ENCODE assay signal across 8 cellular contexts in the genomic region with DNA sequence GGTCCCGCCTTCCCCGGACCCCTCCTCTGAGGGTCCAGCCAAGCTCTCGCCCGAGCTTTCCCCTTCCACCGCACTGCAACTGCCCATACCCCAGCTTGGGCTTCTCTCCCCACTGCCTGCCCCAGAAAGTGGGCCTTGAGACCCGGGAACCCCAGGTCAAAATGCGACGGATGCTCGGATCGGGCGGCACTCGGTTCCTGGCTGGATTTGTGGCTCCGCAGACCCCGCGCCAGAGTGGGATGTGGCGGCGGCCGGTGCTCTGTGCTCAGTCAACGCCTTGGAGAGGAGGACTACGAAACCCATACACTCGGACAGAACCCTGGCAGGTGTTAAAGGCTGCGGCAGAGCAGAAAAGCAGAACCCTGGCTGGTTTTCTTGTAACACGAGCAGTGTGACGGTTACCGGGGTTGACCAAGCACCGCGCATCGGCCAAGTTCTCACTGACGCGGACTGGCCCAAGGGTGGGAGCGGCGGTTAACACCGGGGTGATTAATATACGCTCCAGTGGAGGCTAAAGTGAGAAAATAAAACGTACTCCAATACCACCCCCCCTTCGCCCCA. TPM values are rescaled to one million over a fixed set of nuclear protein-coding genes. Genes with fewer than 3 reads are reported as not detected.
DNase-seq lines count a peak whose midpoint lies in the region; ATAC-seq, FAIRE-seq and TF ChIP-seq lines count a peak whose summit lies in the region.

No MANE protein-coding gene starts in this region.

- H3K36me3 ChIP-seq in psoas muscle (ENCODE audit: insufficient read depth in 1 of 2, low read depth in 1 of 2) = no peaks in the 10 kb centered on the region
- H3K36me3 ChIP-seq in Karpas-422 (ENCODE audit: insufficient read depth, low read length) = no peaks in the 10 kb centered on the region

- ATAC-seq in psoas muscle (no peak), HG03469 (IDR thresholded peaks at IDR 0.05; ENCODE audit: unreplicated experiment) (no peak)

- H3K27me3 ChIP-seq in psoas muscle (ENCODE audit: insufficient read depth in 3 of 3, low read length in 2 of 3) (peaks cover 6 to 54% (median 9%) of the 10 kb centered on the region in 3 donors), Karpas-422 (ENCODE audit: low read length) (0 out of 2 replicates have a peak, but pooled peaks cover 3% of the 10 kb centered on the region)

- H3K4me1 ChIP-seq in psoas muscle (no peaks in the 10 kb centered on the region), Karpas-422 (ENCODE audit: low read length) (no peaks in the 10 kb centered on the region)

- no peak overlapping the region for H2AFZ ChIP-seq in Karpas-422 (ENCODE audit: low read length)

- H3K4me3 ChIP-seq in psoas muscle (peak overlapping the region; percentile 66), Karpas-422 (ENCODE audit: low read length) (no peak overlapping the region)

- H3K79me2 ChIP-seq in Karpas-422 (ENCODE audit: low read length) = no peaks in the 10 kb centered on the region

- peak; percentile 80 for FAIRE-seq in GM12892 (lab: Jason Lieb, UNC)

- H3K9me3 ChIP-seq in psoas muscle (no peaks in the 10 kb centered on the region), Karpas-422 (ENCODE audit: low read length) (no peaks in the 10 kb centered on the region)

- WGBS in psoas muscle, 3 donors = 25 to 33% (median 29%) methylated on average over 36 of the region's 36 CpGs

- DNase-seq in GM12892 (ENCODE audit: insufficient read length) = peak; percentile 22
- peak; percentile 69 for DNase-seq in NOMO-1 treated with DMSO at 0.1 percent for 48 hours (lab: John Stamatoyannopoulos, UW; ENCODE audit: unreplicated experiment)
- peak; percentile 25 for DNase-seq in germinal center (ENCODE audit: low spot score)
- DNase-seq in psoas muscle = peak in 1 of 2 donors; percentile 25
- no peak for DNase-seq in stimulated activated CD4-positive, alpha-beta T cell treated with anti-CD3 and anti-CD28 coated beads, Interleukin-12 subunit alpha, Interleukin-12 subunit beta, amount 100 ng/mL, for 4 hours
- no peak for DNase-seq in Karpas-422
- no peak for DNase-seq in NCI-H2107 (lab: John Stamatoyannopoulos, UW)

- no peaks in the 10 kb centered on the region for H3K9me2 ChIP-seq in Karpas-422 (replicated peaks; ENCODE audit: insufficient read depth, low read length)

- no peaks in the 10 kb centered on the region for H4K20me1 ChIP-seq in Karpas-422 (ENCODE audit: insufficient read depth, low read depth, low read length)

- intact Hi-C loops in psoas muscle (cut with DNase I) = no loop called here

- TF ChIP-seq POLR2A in GM12892 (IDR thresholded peaks at IDR 0.05; ENCODE audit: low read depth, low read length) = no peak

- TF ChIP-seq CTCF in psoas muscle (IDR thresholded peaks at IDR 0.05) = no peak

- no peak overlapping the region for H3K4me2 ChIP-seq in Karpas-422 (ENCODE audit: low read depth, low read length, poor library complexity, severe bottlenecking)

- no peak overlapping the region for H3K27ac ChIP-seq in psoas muscle
- H3K27ac ChIP-seq in Karpas-422 (ENCODE audit: low read length) = no peak overlapping the region

- no peak overlapping the region for H3K9ac ChIP-seq in Karpas-422 (ENCODE audit: low read length)

RNA-seq across cellular contexts. Expression of a gene that starts 0.9 kb away (rescaled TPM):
- polyA plus RNA-seq in GM12892 (2012; ENCODE audit: missing spikeins) = 54.6 TPM
- total RNA-seq in psoas muscle = 1 to 10 TPM; 1.1 to 3.2 (median 1.9) TPM
- under 1 TPM; 0.13 to 0.35 (median 0.27) TPM for polyA plus RNA-seq in psoas muscle
- total RNA-seq in Karpas-422 (2014; rRNA removed; shearing (Covaris generic); ENCODE audit: low replicate concordance) = 0.07 and 0.30 TPM in 2 replicates

RNA-seq across cellular contexts. Expression of a gene that starts 17.2 kb away (rescaled TPM):
- 10.5 TPM for polyA plus RNA-seq in GM12892 (2012; ENCODE audit: missing spikeins)
- total RNA-seq in psoas muscle = 1 to 10 TPM; 1.3 to 3.8 (median 1.9) TPM
- under 1 TPM; 0.34 to 0.92 (median 0.62) TPM for polyA plus RNA-seq in psoas muscle
- not detected in 2 replicates for total RNA-seq in Karpas-422 (2014; rRNA removed; shearing (Covaris generic); ENCODE audit: low replicate concordance)

Comparison
In these comparisons a context has a peak if more than half of its experiments do, and no peak if none do; other contexts are left out.
1. DNase-seq: peak in GM12892 (single experiment), NOMO-1 treated with DMSO at 0.1 percent for 48 hours (single experiment) and germinal center (single experiment); none in stimulated activated CD4-positive, alpha-beta T cell treated with anti-CD3 and anti-CD28 coated beads, Interleukin-12 subunit alpha, Interleukin-12 subunit beta, amount 100 ng/mL, for 4 hours (single experiment), Karpas-422 (single experiment) and NCI-H2107 (single experiment).